In the genomic region with DNA sequence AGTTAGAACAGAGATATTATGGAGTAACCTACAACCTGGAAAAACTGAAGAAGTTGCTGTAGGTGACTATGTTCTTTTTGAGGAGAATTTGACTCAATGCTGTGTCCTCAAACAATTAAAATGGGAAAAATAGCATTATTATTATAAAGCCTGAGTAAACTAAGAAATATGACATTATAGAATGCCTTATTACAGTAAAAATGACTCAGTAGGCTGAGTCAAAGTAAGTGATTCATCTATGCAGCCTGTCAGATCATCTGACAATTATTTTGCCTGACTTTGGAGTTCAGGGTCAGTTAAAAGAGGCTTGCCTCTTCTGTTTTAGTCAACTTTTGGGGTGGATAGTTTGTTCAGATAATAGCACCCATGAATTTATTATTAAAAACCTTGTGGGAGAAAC, we compare ENCODE assay signal across 16 cellular contexts.
DNase-seq lines count a peak whose midpoint lies in the region; ATAC-seq and TF ChIP-seq lines count a peak whose summit lies in the region.
"Had no signal": no experiment of that assay in that cellular context is flagged by ENCODE, and none has a peak within 500 bp of the region (broad histone marks: within the 10 kb centered on the region; RNA-seq: fewer than 3 reads in every experiment).

No MANE protein-coding gene starts in this region.

- H3K27ac ChIP-seq in adrenal gland (peak overlapping the region in 3 of 5 donors; percentile 48 to 75 (median 67)), foreskin keratinocyte (peak overlapping the region; percentile 79)
- H3K27ac ChIP-seq: prostate gland, suprapubic skin had no signal

- in situ Hi-C loops in HAP-1 (cut with MboI; ENCODE audit: low sequenced_read_pairs): no loop called here

- no peaks in the 10 kb centered on the region for H3K27me3 ChIP-seq in adrenal gland
- no peaks in the 10 kb centered on the region for H3K27me3 ChIP-seq in foreskin keratinocyte
- no peaks in the 10 kb centered on the region for H3K27me3 ChIP-seq in HAP-1 (ENCODE audit: low read depth)
- H3K27me3 ChIP-seq: heart right ventricle, suprapubic skin had no signal

- H3K27me3 Mint-ChIP-seq in activated T-cell treated with anti-CD3 and anti-CD28 coated beads, Interleukin-2, amount 50 U/mL, for 72 hours (ENCODE audit: low read depth): peaks cover 5% of the 10 kb centered on the region
- no peaks in the 10 kb centered on the region for H3K27me3 Mint-ChIP-seq in T-helper 2 cell treated with Interferon-gamma antibody and Interleukin-4, amounts not matched to agents 5 μg/mL and 100 μg/mL, for 36 hours (ENCODE audit: low read depth)
- H3K27me3 Mint-ChIP-seq: memory B cell had no signal

- no peak overlapping the region for H3K4me3 Mint-ChIP-seq in activated T-cell treated with anti-CD3 and anti-CD28 coated beads, Interleukin-2, amount 50 U/mL, for 72 hours
- H3K4me3 Mint-ChIP-seq in T-helper 2 cell treated with Interferon-gamma antibody and Interleukin-4, amounts not matched to agents 5 μg/mL and 100 μg/mL, for 36 hours: no peak overlapping the region
- H3K4me3 Mint-ChIP-seq: memory B cell had no signal

- no peak for TF ChIP-seq CTCF in adrenal gland (IDR thresholded peaks at IDR 0.05)
- TF ChIP-seq CTCF in foreskin keratinocyte (conservative IDR thresholded peaks at IDR 0.05): no peak

- H3K36me3 ChIP-seq in adrenal gland (replicated peaks in 1 of 2) (no peaks in the 10 kb centered on the region), HAP-1 (replicated peaks) (no peaks in the 10 kb centered on the region)
- H3K36me3 ChIP-seq: heart right ventricle, prostate gland, suprapubic skin had no signal

- H3K36me3 Mint-ChIP-seq in activated T-cell treated with anti-CD3 and anti-CD28 coated beads, Interleukin-2, amount 50 U/mL, for 72 hours (ENCODE audit: insufficient read depth in 2 of 2): no peaks in the 10 kb centered on the region
- H3K36me3 Mint-ChIP-seq in T-helper 2 cell treated with Interferon-gamma antibody and Interleukin-4, amounts not matched to agents 5 μg/mL and 100 μg/mL, for 36 hours (ENCODE audit: low read depth): no peaks in the 10 kb centered on the region
- H3K36me3 Mint-ChIP-seq: memory B cell had no signal

- no peaks in the 10 kb centered on the region for H3K9me3 Mint-ChIP-seq in activated T-cell treated with anti-CD3 and anti-CD28 coated beads, Interleukin-2, amount 50 U/mL, for 72 hours
- no peaks in the 10 kb centered on the region for H3K9me3 Mint-ChIP-seq in T-helper 2 cell treated with Interferon-gamma antibody and Interleukin-4, amounts not matched to agents 5 μg/mL and 100 μg/mL, for 36 hours

- H3K9me3 ChIP-seq in adrenal gland (replicated peaks in 1 of 3) (no peaks in the 10 kb centered on the region), HAP-1 (no peaks in the 10 kb centered on the region)
- H3K9me3 ChIP-seq: prostate gland, suprapubic skin had no signal

- DNase-seq in activated T-cell treated with anti-CD3 and anti-CD28 coated beads, Interleukin-2, amount 50 U/mL, for 72 hours: no peak
- DNase-seq in activated T-cell treated with anti-CD3 and anti-CD28 coated beads for 4 hours (no peak), adrenal gland (peak in 2 of 7 donors; percentile 7 to 16), foreskin keratinocyte (peak; percentile 70 to 87), NCI-H82 treated with DMSO at 0.1 percent for 48 hours (lab: John Stamatoyannopoulos, UW; ENCODE audit: unreplicated experiment) (no peak), HAP-1 (ENCODE audit: low spot score in 2 of 2) (no peak)
- DNase-seq in activated naive CD4-positive, alpha-beta T cell (lab: John Stamatoyannopoulos, UW): no peak
- no peak for DNase-seq in T-helper 2 cell treated with Interferon-gamma antibody and Interleukin-4, amounts not matched to agents 5 μg/mL and 100 μg/mL, for 36 hours (ENCODE audit: low spot score)
- DNase-seq: 8988T; activated CD4-positive, alpha-beta T cell treated with anti-CD3 and anti-CD28 coated beads for 1 hour; DMS79 treated with DMSO at 0.1 percent for 48 hours; heart right ventricle; NCI-H526 treated with DMSO at 0.1 percent for 48 hours had no signal

- peak; percentile 58 to 64 for ATAC-seq in activated T-cell treated with anti-CD3 and anti-CD28 coated beads, Interleukin-2, amount 50 U/mL, for 72 hours (replicated peaks in 1 of 2)
- ATAC-seq in foreskin keratinocyte: peak; percentile 95
- ATAC-seq: heart right ventricle had no signal

- TF ChIP-seq POLR2A in adrenal gland (IDR thresholded peaks at IDR 0.05): no peak

- H3K4me3 ChIP-seq in adrenal gland (no peak overlapping the region), HAP-1 (no peak overlapping the region)
- H3K4me3 ChIP-seq: heart right ventricle, prostate gland, suprapubic skin had no signal

- intact Hi-C loops in adrenal gland (cut with DNase I): no loop called here

- peaks cover 7% of the 10 kb centered on the region for H3K4me1 Mint-ChIP-seq in activated T-cell treated with anti-CD3 and anti-CD28 coated beads, Interleukin-2, amount 50 U/mL, for 72 hours (ENCODE audit: low read depth)
- no peaks in the 10 kb centered on the region for H3K4me1 Mint-ChIP-seq in T-helper 2 cell treated with Interferon-gamma antibody and Interleukin-4, amounts not matched to agents 5 μg/mL and 100 μg/mL, for 36 hours (ENCODE audit: low read depth)
- H3K4me1 Mint-ChIP-seq: memory B cell had no signal

- no peak overlapping the region for H3K27ac Mint-ChIP-seq in activated T-cell treated with anti-CD3 and anti-CD28 coated beads, Interleukin-2, amount 50 U/mL, for 72 hours
- H3K27ac Mint-ChIP-seq in T-helper 2 cell treated with Interferon-gamma antibody and Interleukin-4, amounts not matched to agents 5 μg/mL and 100 μg/mL, for 36 hours: no peak overlapping the region
- H3K27ac Mint-ChIP-seq: memory B cell had no signal

- H3K4me1 ChIP-seq in adrenal gland (replicated peaks in 1 of 2) (peaks cover 0 to 5% of the 10 kb centered on the region in 2 donors), foreskin keratinocyte (peaks cover 11% of the 10 kb centered on the region), HAP-1 (no peaks in the 10 kb centered on the region)
- H3K4me1 ChIP-seq: heart right ventricle, prostate gland, suprapubic skin had no signal

Comparison
In these comparisons a context has a peak if more than half of its experiments do, and no peak if none do; other contexts are left out.
1. DNase-seq: peak in foreskin keratinocyte (2 of 2); none in activated T-cell treated with anti-CD3 and anti-CD28 coated beads, Interleukin-2, amount 50 U/mL, for 72 hours (0 of 2), activated T-cell treated with anti-CD3 and anti-CD28 coated beads for 4 hours (single experiment), NCI-H82 treated with DMSO at 0.1 percent for 48 hours (single experiment), activated naive CD4-positive, alpha-beta T cell (0 of 4), HAP-1 (0 of 2) and T-helper 2 cell treated with Interferon-gamma antibody and Interleukin-4, amounts not matched to agents 5 μg/mL and 100 μg/mL, for 36 hours (single experiment).